ENCODE assay signal across 8 cellular contexts in genomic region chr1:2132222-2133038, GRCh38.
DNase-seq lines count a peak whose midpoint lies in the region; ATAC-seq and TF ChIP-seq lines count a peak whose summit lies in the region.

No MANE protein-coding gene starts in this region.

- peaks cover 14% of the 10 kb centered on the region for H3K4me1 Mint-ChIP-seq in activated CD4-positive, alpha-beta T cell treated with anti-CD3 and anti-CD28 coated beads for 36 hours

- no peak for TF ChIP-seq CTCF in RWPE1 (conservative IDR thresholded peaks at IDR 0.05; ENCODE audit: low read depth)
- TF ChIP-seq CTCF in colonic mucosa (IDR thresholded peaks at IDR 0.05) = no peak
- peak in 3 of 4 donors; percentile 14 to 25 (median 21) for TF ChIP-seq CTCF in right lobe of liver (IDR thresholded peaks at IDR 0.05)
- TF ChIP-seq CTCF in suprapubic skin (IDR thresholded peaks at IDR 0.05) = peak in 1 of 2 donors; percentile 30

- ATAC-seq in activated CD4-positive, alpha-beta T cell treated with anti-CD3 and anti-CD28 coated beads for 36 hours = no peak
- ATAC-seq in right lobe of liver (no peak), GM19324 (IDR thresholded peaks at IDR 0.05; ENCODE audit: low FRiP score, unreplicated experiment) (no peak)

- no peaks in the 10 kb centered on the region for H3K27me3 Mint-ChIP-seq in activated CD4-positive, alpha-beta T cell treated with anti-CD3 and anti-CD28 coated beads for 36 hours

- TF ChIP-seq POLR2A in right lobe of liver (IDR thresholded peaks at IDR 0.05) = no peak
- TF ChIP-seq POLR2A in suprapubic skin (IDR thresholded peaks at IDR 0.05) = no peak

- H3K9ac ChIP-seq in colonic mucosa (ENCODE audit: low read depth in 2 of 2, low read length in 2 of 2) = peak overlapping the region; percentile 41 to 79

- H3K4me1 ChIP-seq in colonic mucosa (no peaks in the 10 kb centered on the region), right lobe of liver (peaks cover 0 to 11% (median 0%) of the 10 kb centered on the region in 4 donors), suprapubic skin (peaks cover 43% of the 10 kb centered on the region)

- H3K4me3 ChIP-seq in colonic mucosa = peak overlapping the region; percentile 19
- peak overlapping the region in 2 of 3 donors; percentile 14 to 17 for H3K4me3 ChIP-seq in right lobe of liver
- peak overlapping the region; percentile 49 for H3K4me3 ChIP-seq in suprapubic skin

- CTCF ChIA-PET in activated CD4-positive, alpha-beta T cell treated with anti-CD3 and anti-CD28 coated beads for 36 hours (lab: Charles Lee) = interaction anchor here (0.6 to 1.1 kb wide), 6 partner anchors 42 to 259 kb away, joined by 3 to 8 read pairs (median 4); partner anchors contain the start of genes FAAP20, MORN1 and RER1
- CTCF ChIA-PET in RWPE1 (lab: Yijun Ruan, JAX) = interaction anchor here (0.8 to 3.7 kb wide), 3 partner anchors 14 to 42 kb away, joined by 3 to 19 read pairs (median 6); no protein-coding TSS in a partner anchor

- H3K36me3 ChIP-seq in colonic mucosa (no peaks in the 10 kb centered on the region), right lobe of liver (no peaks in the 10 kb centered on the region), suprapubic skin (peaks cover 2% of the 10 kb centered on the region)

- no peak for TF ChIP-seq EP300 in suprapubic skin (IDR thresholded peaks at IDR 0.05)

- 61% methylated on average over 25 of the region's 40 CpGs for whole genome bisulfite sequencing in right lobe of liver (ENCODE audit: insufficient coverage, low coverage, low lambda C conversion rate, missing lambda C conversion rate)
- WGBS in suprapubic skin = 40% methylated on average over 40 of the region's 40 CpGs

- H3K9me3 Mint-ChIP-seq in activated CD4-positive, alpha-beta T cell treated with anti-CD3 and anti-CD28 coated beads for 36 hours (ENCODE audit: low read depth) = no peaks in the 10 kb centered on the region

- H3K9me3 ChIP-seq in colonic mucosa = no peaks in the 10 kb centered on the region
- H3K9me3 ChIP-seq in right lobe of liver = no peaks in the 10 kb centered on the region
- H3K9me3 ChIP-seq in suprapubic skin = no peaks in the 10 kb centered on the region

- H3K27me3 ChIP-seq in colonic mucosa = no peaks in the 10 kb centered on the region
- no peaks in the 10 kb centered on the region for H3K27me3 ChIP-seq in right lobe of liver
- H3K27me3 ChIP-seq in suprapubic skin = no peaks in the 10 kb centered on the region

- intact Hi-C loops in activated CD4-positive, alpha-beta T cell treated with anti-CD3 and anti-CD28 coated beads for 36 hours (cut with DNase I, micrococcal nuclease) = loop anchor here (1.0 to 2.0 kb wide), 19 partner anchors 14 to 808 kb away; partner anchors contain the start of genes TMEM52 (in 2 of the 2), CPTP (in 1 of the 2), FAAP20 (in 1 of the 2) and INTS11 (in 1 of the 2)
- intact Hi-C loops in colonic mucosa (cut with DNase I) = no loop called here
- intact Hi-C loops in right lobe of liver (cut with DNase I) = no loop called here

- peak overlapping the region; percentile 65 for H3K27ac ChIP-seq in RWPE1
- peak overlapping the region; percentile 58 for H3K27ac ChIP-seq in colonic mucosa
- peak overlapping the region; percentile 49 to 63 (median 60) for H3K27ac ChIP-seq in right lobe of liver
- peak overlapping the region; percentile 86 for H3K27ac ChIP-seq in suprapubic skin

- H3K36me3 Mint-ChIP-seq in activated CD4-positive, alpha-beta T cell treated with anti-CD3 and anti-CD28 coated beads for 36 hours (ENCODE audit: low read depth) = no peaks in the 10 kb centered on the region

- peak; percentile 58 for DNase-seq in activated CD4-positive, alpha-beta T cell treated with anti-CD3 and anti-CD28 coated beads for 36 hours
- DNase-seq in activated CD4-positive, alpha-beta T cell treated with anti-CD3 and anti-CD28 coated beads for 1 hour = no peak
- DNase-seq in RWPE1 (ENCODE audit: low spot score) = peak; percentile 68
- DNase-seq in colonic mucosa = no peak
- peak in 1 of 3 donors; percentile 59 for DNase-seq in right lobe of liver
- DNase-seq in suprapubic skin (ENCODE audit: low spot score in 2 of 2) = peak; percentile 71 to 82
- no peak for DNase-seq in NCI-H446 (lab: John Stamatoyannopoulos, UW)

- peak overlapping the region; percentile 82 for H3K27ac Mint-ChIP-seq in activated CD4-positive, alpha-beta T cell treated with anti-CD3 and anti-CD28 coated beads for 36 hours

- H3K4me3 Mint-ChIP-seq in activated CD4-positive, alpha-beta T cell treated with anti-CD3 and anti-CD28 coated beads for 36 hours = peak overlapping the region; percentile 68

- POLR2A ChIA-PET in activated CD4-positive, alpha-beta T cell treated with anti-CD3 and anti-CD28 coated beads for 36 hours (lab: Charles Lee) = interaction anchor here (0.7 to 1.1 kb wide), 2 partner anchors 42 to 224 kb away, joined by 3 read pairs; no protein-coding TSS in a partner anchor
- POLR2A ChIA-PET in RWPE1 (lab: Yijun Ruan, JAX; ENCODE audit: low non-redundant PET) = interaction anchor here (0.9 kb wide), 1 partner anchor 353 kb away, joined by 3 read pairs; no protein-coding TSS in a partner anchor

Comparison
In these comparisons a context has a peak if more than half of its experiments do, and no peak if none do; other contexts are left out.
1. DNase-seq: peak in activated CD4-positive, alpha-beta T cell treated with anti-CD3 and anti-CD28 coated beads for 36 hours (single experiment), RWPE1 (single experiment) and suprapubic skin (2 of 2); none in activated CD4-positive, alpha-beta T cell treated with anti-CD3 and anti-CD28 coated beads for 1 hour (single experiment), colonic mucosa (single experiment) and NCI-H446 (0 of 2).
2. CTCF ChIP-seq: peak in right lobe of liver (3 of 4); none in RWPE1 (single experiment) and colonic mucosa (single experiment).
3. intact Hi-C loops: an anchor here in activated CD4-positive, alpha-beta T cell treated with anti-CD3 and anti-CD28 coated beads for 36 hours (1.0 to 2.0 kb wide); none called in colonic mucosa and right lobe of liver.
4. Peak in every context shown above with its lines, with median percentiles within 50 percentile points of each other: H3K27ac ChIP-seq and H3K4me3 ChIP-seq.